Comparison of ENCODE assay signal across 1 cellular context in the genomic region with DNA sequence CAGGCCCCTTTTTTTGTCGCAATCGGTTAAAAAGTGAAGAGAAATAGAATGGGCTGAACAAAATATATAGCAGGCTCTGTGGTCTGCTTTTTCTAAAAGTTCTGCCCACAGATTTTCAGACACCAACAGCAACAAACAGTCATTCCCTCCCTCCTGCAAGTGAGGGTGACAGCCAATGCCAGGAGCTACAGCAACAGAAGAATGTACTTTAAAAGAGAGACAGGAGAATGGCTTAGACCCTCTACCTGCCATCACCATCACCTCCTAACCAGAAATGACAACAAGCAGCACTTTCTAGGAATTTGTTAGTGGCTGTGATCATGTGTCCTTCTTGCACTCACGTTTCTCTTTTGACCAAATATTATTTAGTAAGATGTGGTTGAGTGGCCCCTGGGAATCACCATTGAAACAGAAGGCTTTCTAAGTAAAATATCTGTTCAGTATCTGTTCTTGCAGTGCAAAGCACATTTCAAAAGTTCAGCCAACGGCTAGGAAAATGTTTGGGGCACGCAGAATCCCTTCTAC.
TF ChIP-seq lines count a peak whose summit lies in the region.

No MANE protein-coding gene starts in this region.

TF ChIP-seq in GM12878, 131 proteins besides CTCF, POLR2A, EP300 and RAD21 (continued from another document):
- TF ChIP-seq, protein P1, sequence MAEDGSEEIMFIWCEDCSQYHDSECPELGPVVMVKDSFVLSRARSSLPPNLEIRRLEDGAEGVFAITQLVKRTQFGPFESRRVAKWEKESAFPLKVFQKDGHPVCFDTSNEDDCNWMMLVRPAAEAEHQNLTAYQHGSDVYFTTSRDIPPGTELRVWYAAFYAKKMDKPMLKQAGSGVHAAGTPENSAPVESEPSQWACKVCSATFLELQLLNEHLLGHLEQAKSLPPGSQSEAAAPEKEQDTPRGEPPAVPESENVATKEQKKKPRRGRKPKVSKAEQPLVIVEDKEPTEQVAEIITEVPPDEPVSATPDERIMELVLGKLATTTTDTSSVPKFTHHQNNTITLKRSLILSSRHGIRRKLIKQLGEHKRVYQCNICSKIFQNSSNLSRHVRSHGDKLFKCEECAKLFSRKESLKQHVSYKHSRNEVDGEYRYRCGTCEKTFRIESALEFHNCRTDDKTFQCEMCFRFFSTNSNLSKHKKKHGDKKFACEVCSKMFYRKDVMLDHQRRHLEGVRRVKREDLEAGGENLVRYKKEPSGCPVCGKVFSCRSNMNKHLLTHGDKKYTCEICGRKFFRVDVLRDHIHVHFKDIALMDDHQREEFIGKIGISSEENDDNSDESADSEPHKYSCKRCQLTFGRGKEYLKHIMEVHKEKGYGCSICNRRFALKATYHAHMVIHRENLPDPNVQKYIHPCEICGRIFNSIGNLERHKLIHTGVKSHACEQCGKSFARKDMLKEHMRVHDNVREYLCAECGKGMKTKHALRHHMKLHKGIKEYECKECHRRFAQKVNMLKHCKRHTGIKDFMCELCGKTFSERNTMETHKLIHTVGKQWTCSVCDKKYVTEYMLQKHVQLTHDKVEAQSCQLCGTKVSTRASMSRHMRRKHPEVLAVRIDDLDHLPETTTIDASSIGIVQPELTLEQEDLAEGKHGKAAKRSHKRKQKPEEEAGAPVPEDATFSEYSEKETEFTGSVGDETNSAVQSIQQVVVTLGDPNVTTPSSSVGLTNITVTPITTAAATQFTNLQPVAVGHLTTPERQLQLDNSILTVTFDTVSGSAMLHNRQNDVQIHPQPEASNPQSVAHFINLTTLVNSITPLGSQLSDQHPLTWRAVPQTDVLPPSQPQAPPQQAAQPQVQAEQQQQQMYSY (CRISPR knock-in tag; IDR thresholded peaks at IDR 0.05) = no peak
- TF ChIP-seq NRF1 (conservative IDR thresholded peaks at IDR 0.05; ENCODE audit: low read depth, low read length) (no peak), CEBPB (IDR thresholded peaks at IDR 0.05; ENCODE audit: borderline replicate concordance in 1 of 2, low read depth in 2 of 2, low read length in 2 of 2) (no peak), CHD1 (IDR thresholded peaks at IDR 0.05; ENCODE audit: low read depth, low read length) (no peak), CBX3 (IDR thresholded peaks at IDR 0.05; ENCODE audit: borderline replicate concordance, low read depth) (no peak), FOXK2 (IDR thresholded peaks at IDR 0.05) (no peak), RUNX3 (IDR thresholded peaks at IDR 0.05; ENCODE audit: low read length) (peak; percentile 32), FOS (IDR thresholded peaks at IDR 0.05; ENCODE audit: borderline replicate concordance, extremely low read depth, insufficient read length) (no peak), KAT2A (conservative IDR thresholded peaks at IDR 0.05; ENCODE audit: control insufficient read depth, low read depth, low read length) (no peak), JUND (IDR thresholded peaks at IDR 0.05; ENCODE audit: low read depth, low read length) (no peak), ZNF622 (IDR thresholded peaks at IDR 0.05) (no peak), CHD4 (IDR thresholded peaks at IDR 0.05) (no peak)
- TF ChIP-seq, protein P2, sequence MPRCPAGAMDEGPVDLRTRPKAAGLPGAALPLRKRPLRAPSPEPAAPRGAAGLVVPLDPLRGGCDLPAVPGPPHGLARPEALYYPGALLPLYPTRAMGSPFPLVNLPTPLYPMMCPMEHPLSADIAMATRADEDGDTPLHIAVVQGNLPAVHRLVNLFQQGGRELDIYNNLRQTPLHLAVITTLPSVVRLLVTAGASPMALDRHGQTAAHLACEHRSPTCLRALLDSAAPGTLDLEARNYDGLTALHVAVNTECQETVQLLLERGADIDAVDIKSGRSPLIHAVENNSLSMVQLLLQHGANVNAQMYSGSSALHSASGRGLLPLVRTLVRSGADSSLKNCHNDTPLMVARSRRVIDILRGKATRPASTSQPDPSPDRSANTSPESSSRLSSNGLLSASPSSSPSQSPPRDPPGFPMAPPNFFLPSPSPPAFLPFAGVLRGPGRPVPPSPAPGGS (IDR thresholded peaks at IDR 0.05; ENCODE audit: borderline replicate concordance, insufficient read depth, low read depth, low read length, poor library complexity, severe bottlenecking) = no peak
- TF ChIP-seq, protein P3, sequence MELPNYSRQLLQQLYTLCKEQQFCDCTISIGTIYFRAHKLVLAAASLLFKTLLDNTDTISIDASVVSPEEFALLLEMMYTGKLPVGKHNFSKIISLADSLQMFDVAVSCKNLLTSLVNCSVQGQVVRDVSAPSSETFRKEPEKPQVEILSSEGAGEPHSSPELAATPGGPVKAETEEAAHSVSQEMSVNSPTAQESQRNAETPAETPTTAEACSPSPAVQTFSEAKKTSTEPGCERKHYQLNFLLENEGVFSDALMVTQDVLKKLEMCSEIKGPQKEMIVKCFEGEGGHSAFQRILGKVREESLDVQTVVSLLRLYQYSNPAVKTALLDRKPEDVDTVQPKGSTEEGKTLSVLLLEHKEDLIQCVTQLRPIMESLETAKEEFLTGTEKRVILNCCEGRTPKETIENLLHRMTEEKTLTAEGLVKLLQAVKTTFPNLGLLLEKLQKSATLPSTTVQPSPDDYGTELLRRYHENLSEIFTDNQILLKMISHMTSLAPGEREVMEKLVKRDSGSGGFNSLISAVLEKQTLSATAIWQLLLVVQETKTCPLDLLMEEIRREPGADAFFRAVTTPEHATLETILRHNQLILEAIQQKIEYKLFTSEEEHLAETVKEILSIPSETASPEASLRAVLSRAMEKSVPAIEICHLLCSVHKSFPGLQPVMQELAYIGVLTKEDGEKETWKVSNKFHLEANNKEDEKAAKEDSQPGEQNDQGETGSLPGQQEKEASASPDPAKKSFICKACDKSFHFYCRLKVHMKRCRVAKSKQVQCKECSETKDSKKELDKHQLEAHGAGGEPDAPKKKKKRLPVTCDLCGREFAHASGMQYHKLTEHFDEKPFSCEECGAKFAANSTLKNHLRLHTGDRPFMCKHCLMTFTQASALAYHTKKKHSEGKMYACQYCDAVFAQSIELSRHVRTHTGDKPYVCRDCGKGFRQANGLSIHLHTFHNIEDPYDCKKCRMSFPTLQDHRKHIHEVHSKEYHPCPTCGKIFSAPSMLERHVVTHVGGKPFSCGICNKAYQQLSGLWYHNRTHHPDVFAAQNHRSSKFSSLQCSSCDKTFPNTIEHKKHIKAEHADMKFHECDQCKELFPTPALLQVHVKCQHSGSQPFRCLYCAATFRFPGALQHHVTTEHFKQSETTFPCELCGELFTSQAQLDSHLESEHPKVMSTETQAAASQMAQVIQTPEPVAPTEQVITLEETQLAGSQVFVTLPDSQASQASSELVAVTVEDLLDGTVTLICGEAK (IDR thresholded peaks at IDR 0.05; ENCODE audit: borderline replicate concordance) = no peak
